ENCODE assay signal across 11 cellular contexts in the genomic region with DNA sequence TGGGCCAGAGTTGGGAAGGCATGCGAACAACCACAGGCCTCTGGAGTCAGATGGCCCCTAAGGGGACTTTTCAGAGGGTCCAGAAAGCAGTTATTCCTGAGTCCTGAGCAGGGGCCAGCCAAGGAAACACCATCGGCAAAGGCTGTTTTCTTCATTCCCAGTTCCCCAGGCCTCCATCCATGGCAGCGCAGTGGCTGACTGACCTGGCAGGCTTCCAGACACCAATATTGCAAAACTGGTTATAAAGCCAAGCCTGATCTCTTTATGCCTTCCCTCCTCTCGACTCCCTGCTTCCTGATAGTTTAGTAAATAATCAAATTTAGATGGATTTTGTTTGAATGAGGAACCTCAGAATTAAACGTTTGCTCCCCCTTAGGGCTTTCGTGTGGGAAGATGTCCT.
DNase-seq lines count a peak whose midpoint lies in the region; ATAC-seq, FAIRE-seq and TF ChIP-seq lines count a peak whose summit lies in the region.
"Had no signal": no experiment of that assay in that cellular context is flagged by ENCODE, and none has a peak within 500 bp of the region (broad histone marks: within the 10 kb centered on the region; RNA-seq: fewer than 3 reads in every experiment).

No MANE protein-coding gene starts in this region.

- H3K27me3 Mint-ChIP-seq in nephron (ENCODE audit: low read depth) = peaks cover 24% of the 10 kb centered on the region

- H3K4me1 Mint-ChIP-seq in nephron = peaks cover 28% of the 10 kb centered on the region
- H3K4me1 Mint-ChIP-seq: activated naive CD8-positive, alpha-beta T cell treated with anti-CD3 and anti-CD28 coated beads, Interleukin-2, amount 10 ng/mL, durations not matched to agents 7 days and 5 days had no signal

- ATAC-seq in HG02852 (IDR thresholded peaks at IDR 0.05; ENCODE audit: unreplicated experiment) = no peak
- ATAC-seq: natural killer cell had no signal

- DNase-seq in CD1c-positive myeloid dendritic cell (ENCODE audit: extremely low spot score) (peak; percentile 53), NCI-H2029 treated with DMSO at 0.1 percent for 48 hours (lab: John Stamatoyannopoulos, UW) (peak; percentile 48), bronchial epithelial cell (ENCODE audit: low read depth) (peak; percentile 53), NCI-H774 (lab: John Stamatoyannopoulos, UW) (no peak), SW 1271 (lab: John Stamatoyannopoulos, UW) (no peak), amniotic stem cell (lab: John Stamatoyannopoulos, UW) (no peak)
- DNase-seq: activated naive CD8-positive, alpha-beta T cell treated with anti-CD3 and anti-CD28 coated beads, Interleukin-2, amount 10 ng/mL, durations not matched to agents 7 days and 5 days; natural killer cell; T1000 had no signal

- H3K4me3 Mint-ChIP-seq in nephron = no peak overlapping the region
- H3K4me3 Mint-ChIP-seq: activated naive CD8-positive, alpha-beta T cell treated with anti-CD3 and anti-CD28 coated beads, Interleukin-2, amount 10 ng/mL, durations not matched to agents 7 days and 5 days; natural killer cell had no signal

- FAIRE-seq in bronchial epithelial cell (lab: Jason Lieb, UNC) = no peak

- TF ChIP-seq CTCF in bronchial epithelial cell (IDR thresholded peaks at IDR 0.05; ENCODE audit: insufficient read depth, low read length, severe bottlenecking) (no peak), nephron (IDR thresholded peaks at IDR 0.05; ENCODE audit: unreplicated experiment in 3 of 3) (no peak)

- no peak overlapping the region for H3K4me3 ChIP-seq in bronchial epithelial cell (ENCODE audit: low read depth, low read length)

- H3K27ac Mint-ChIP-seq in nephron = peak overlapping the region; percentile 1 to 73 (median 24)
- H3K27ac Mint-ChIP-seq: activated naive CD8-positive, alpha-beta T cell treated with anti-CD3 and anti-CD28 coated beads, Interleukin-2, amount 10 ng/mL, durations not matched to agents 7 days and 5 days; natural killer cell had no signal

- H3K9me3 Mint-ChIP-seq in nephron = no peaks in the 10 kb centered on the region
- H3K9me3 Mint-ChIP-seq: natural killer cell had no signal

- H3K36me3 ChIP-seq in bronchial epithelial cell (ENCODE audit: control insufficient read depth, insufficient read depth, low read length) = no peaks in the 10 kb centered on the region

- no peaks in the 10 kb centered on the region for H3K27me3 ChIP-seq in bronchial epithelial cell (ENCODE audit: control insufficient read depth, insufficient read depth, low read length)

- no peaks in the 10 kb centered on the region for H3K36me3 Mint-ChIP-seq in nephron (ENCODE audit: low read depth)
- H3K36me3 Mint-ChIP-seq: natural killer cell had no signal

Comparison
In these comparisons a context has a peak if more than half of its experiments do, and no peak if none do; other contexts are left out.
1. DNase-seq: peak in CD1c-positive myeloid dendritic cell (single experiment), NCI-H2029 treated with DMSO at 0.1 percent for 48 hours (single experiment) and bronchial epithelial cell (single experiment); none in NCI-H774 (single experiment), SW 1271 (0 of 2) and amniotic stem cell (single experiment).